In the genomic region with DNA sequence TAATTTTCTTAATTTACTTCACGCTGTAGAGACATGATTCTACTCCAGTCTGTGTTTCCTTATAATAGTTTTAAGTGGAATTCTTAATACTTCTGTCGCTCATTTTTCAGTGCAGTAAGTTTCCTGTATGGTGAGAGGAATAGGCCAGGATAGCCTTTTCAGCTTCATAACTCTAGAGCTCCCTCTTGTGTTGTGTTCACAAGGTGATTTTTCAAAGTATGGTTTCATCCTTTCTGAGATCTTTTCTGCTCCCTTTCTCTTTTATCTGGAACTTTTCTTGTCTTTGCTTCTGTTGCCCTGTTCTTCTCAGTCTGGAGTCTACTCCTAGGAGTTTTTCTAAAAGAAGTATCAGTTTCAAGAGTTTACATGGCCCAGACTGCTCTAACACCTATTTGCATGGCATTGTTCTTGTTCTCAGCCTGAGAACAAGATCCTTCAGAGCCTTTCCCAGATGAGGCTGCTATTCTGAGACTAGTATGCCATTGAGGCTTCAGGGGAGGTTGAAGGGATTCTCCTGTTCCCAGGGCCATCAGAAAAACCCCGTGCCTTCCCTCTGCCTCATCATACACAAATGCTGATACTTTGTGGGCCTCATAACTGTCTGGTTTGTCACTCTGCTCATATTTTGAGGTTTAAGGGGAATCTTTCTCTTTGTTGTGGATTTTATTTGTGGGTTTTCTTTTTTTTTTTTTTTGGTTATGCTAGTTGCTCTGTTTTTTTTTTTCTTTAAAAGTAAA, we compare ENCODE assay signal across 8 cellular contexts. TPM values are rescaled to one million over a fixed set of nuclear protein-coding genes. Genes with fewer than 3 reads are reported as not detected.
DNase-seq lines count a peak whose midpoint lies in the region; ATAC-seq and TF ChIP-seq lines count a peak whose summit lies in the region.

No MANE protein-coding gene starts in this region.

- ATAC-seq in HG03432 (IDR thresholded peaks at IDR 0.05; ENCODE audit: unreplicated experiment): peak; percentile 69

- H3K27me3 Mint-ChIP-seq in nephron (ENCODE audit: low read depth): peaks cover 3% of the 10 kb centered on the region

- peaks cover 24% of the 10 kb centered on the region for H3K36me3 Mint-ChIP-seq in nephron (ENCODE audit: low read depth)

- H3K4me3 ChIP-seq in epithelial cell of proximal tubule (ENCODE audit: low read depth, low read length): no peak overlapping the region

- H3K27ac Mint-ChIP-seq in nephron: peak overlapping the region in 2 of 3 experiments; percentile 28 to 36

- peaks cover 4% of the 10 kb centered on the region for H3K9me3 Mint-ChIP-seq in nephron

- DNase-seq in G401 (ENCODE audit: low spot score) (peak; percentile 63), SHP77 (lab: John Stamatoyannopoulos, UW) (peak; percentile 17 to 25), epithelial cell of proximal tubule (ENCODE audit: low read depth) (no peak), mucosa of gallbladder (ENCODE audit: low spot score) (no peak), COR-L47 (lab: John Stamatoyannopoulos, UW) (no peak)

- peak; percentile 86 for TF ChIP-seq CTCF in 22Rv1 (IDR thresholded peaks at IDR 0.05)
- TF ChIP-seq CTCF in epithelial cell of proximal tubule (conservative IDR thresholded peaks at IDR 0.05; ENCODE audit: low read depth, low read length): peak; percentile 86
- peak; percentile 51 to 69 (median 54) for TF ChIP-seq CTCF in nephron (IDR thresholded peaks at IDR 0.05; ENCODE audit: unreplicated experiment in 3 of 3)

- no peaks in the 10 kb centered on the region for H3K4me1 Mint-ChIP-seq in nephron

- H3K27ac ChIP-seq in 22Rv1: peak overlapping the region; percentile 47

- no peak overlapping the region for H3K4me3 Mint-ChIP-seq in nephron

- in situ Hi-C loops in G401 (cut with HindIII; ENCODE audit: low sequenced_read_pairs): no loop called here

RNA-seq across cellular contexts. Expression of gene NET1, which starts 21.8 kb away (rescaled TPM):
- 32.5 and 42.2 TPM in 2 replicates for total RNA-seq in G401 (2014; rRNA removed; shearing (Covaris generic))
- total RNA-seq in epithelial cell of proximal tubule: 82.3 and 122 TPM in 2 replicates
- total RNA-seq in mucosa of gallbladder: 85.8 TPM

RNA-seq across cellular contexts. Expression of gene TUBAL3, which starts 29.6 kb away (rescaled TPM):
- total RNA-seq in G401 (2014; rRNA removed; shearing (Covaris generic)): not detected in 2 replicates
- total RNA-seq in epithelial cell of proximal tubule: not detected in 2 replicates
- 0.49 TPM for total RNA-seq in mucosa of gallbladder

Comparison
In these comparisons a context has a peak if more than half of its experiments do, and no peak if none do; other contexts are left out.
1. DNase-seq: peak in G401 (single experiment) and SHP77 (2 of 2); none in epithelial cell of proximal tubule (single experiment), mucosa of gallbladder (single experiment) and COR-L47 (single experiment).
2. Peak in every context shown above with its lines, with median percentiles within 50 percentile points of each other: CTCF ChIP-seq.